Comparison of ENCODE assay signal across 1 cellular context in genomic region chr15:67321352-67321751, GRCh38.
TF ChIP-seq lines count a peak whose summit lies in the region.

No MANE protein-coding gene starts in this region.

TF ChIP-seq in WTC11, 78 proteins besides CTCF, POLR2A, EP300 and RAD21:
- 0 out of 2 replicates have a peak, but pooled peaks have one; percentile 49 for TF ChIP-seq ZNF512 (CRISPR knock-in tag; IDR thresholded peaks at IDR 0.05; ENCODE audit: borderline replicate concordance)
- TF ChIP-seq JUN (CRISPR knock-in tag; IDR thresholded peaks at IDR 0.05): no peak
